Comparison of ENCODE assay signal across 27 cellular contexts in the genomic region with DNA sequence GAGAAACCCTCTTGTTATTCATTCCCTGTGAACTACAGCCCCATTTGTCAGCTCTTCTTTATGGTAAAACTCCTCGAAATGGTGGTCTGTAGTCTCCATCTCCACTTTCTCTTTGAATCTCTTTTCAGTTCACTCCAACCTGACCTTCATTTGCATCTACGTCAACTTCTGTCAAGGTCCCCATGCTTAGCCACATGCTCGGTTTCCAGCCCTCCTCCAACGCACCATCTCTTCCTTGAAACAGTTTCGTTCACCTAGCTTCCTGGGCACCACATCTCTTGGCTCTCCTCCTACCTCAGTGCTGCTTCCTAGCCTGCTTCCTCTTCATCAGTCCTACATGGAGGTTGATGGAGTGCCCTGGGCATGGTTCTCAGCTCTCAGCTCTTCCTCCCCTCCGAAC.
DNase-seq lines count a peak whose midpoint lies in the region; ATAC-seq, FAIRE-seq and TF ChIP-seq lines count a peak whose summit lies in the region.
"Had no signal": no experiment of that assay in that cellular context is flagged by ENCODE, and none has a peak within 500 bp of the region (broad histone marks: within the 10 kb centered on the region; RNA-seq: fewer than 3 reads in every experiment).

No MANE protein-coding gene starts in this region.

- H3K27ac ChIP-seq in Karpas-422 (ENCODE audit: low read length) (no peak overlapping the region), OCI-LY3 (ENCODE audit: low read length) (no peak overlapping the region), RWPE1 (no peak overlapping the region)
- H3K27ac ChIP-seq: BLaER1 had no signal

- H3K27me3 Mint-ChIP-seq in memory B cell, result peaks cover 5% of the 10 kb centered on the region

- no peak overlapping the region for H3K4me3 Mint-ChIP-seq in memory B cell
- H3K4me3 Mint-ChIP-seq: CD4-positive, alpha-beta memory T cell; CD4-positive, CD25-positive, alpha-beta regulatory T cell; CD8-positive, alpha-beta memory T cell had no signal

- intact Hi-C loops in posterior cingulate gyrus (cut with DNase I), result no loop called here

- no peaks in the 10 kb centered on the region for H3K9me3 Mint-ChIP-seq in memory B cell
- H3K9me3 Mint-ChIP-seq: CD4-positive, alpha-beta memory T cell; CD8-positive, alpha-beta memory T cell had no signal

- peaks cover 4% of the 10 kb centered on the region for H3K36me3 Mint-ChIP-seq in memory B cell
- H3K36me3 Mint-ChIP-seq: CD4-positive, alpha-beta memory T cell; CD4-positive, CD25-positive, alpha-beta regulatory T cell had no signal

- H3K9ac ChIP-seq in Karpas-422 (ENCODE audit: low read length) (no peak overlapping the region), OCI-LY3 (ENCODE audit: low read length) (no peak overlapping the region)
- H3K9ac ChIP-seq: BLaER1 had no signal

- H3K4me1 ChIP-seq in Karpas-422 (ENCODE audit: low read length) (peaks cover 26% of the 10 kb centered on the region), OCI-LY3 (ENCODE audit: low read length) (peaks cover 16% of the 10 kb centered on the region)
- H3K4me1 ChIP-seq: Caco-2 had no signal

- TF ChIP-seq CTCF in OCI-LY3 (IDR thresholded peaks at IDR 0.05; ENCODE audit: low read depth, low read length) (no peak), RWPE1 (conservative IDR thresholded peaks at IDR 0.05; ENCODE audit: low read depth) (no peak)

- H3K36me3 ChIP-seq in Karpas-422 (ENCODE audit: insufficient read depth, low read length) (no peaks in the 10 kb centered on the region), OCI-LY3 (replicated peaks; ENCODE audit: low read depth, low read length) (no peaks in the 10 kb centered on the region)
- H3K36me3 ChIP-seq: BE2C, BLaER1 had no signal

- H3K4me3 ChIP-seq in Karpas-422 (ENCODE audit: low read length), result no peak overlapping the region
- peak overlapping the region; percentile 36; the same call in 1 of the 2 replicates for H3K4me3 ChIP-seq in OCI-LY3 (ENCODE audit: low read length)
- H3K4me3 ChIP-seq: BLaER1 had no signal

- no peak overlapping the region for H2AFZ ChIP-seq in Karpas-422 (ENCODE audit: low read length)
- H2AFZ ChIP-seq in OCI-LY3 (ENCODE audit: low read depth, low read length), result peak overlapping the region; percentile 52; the same call in 1 of the 2 replicates

- no peak overlapping the region for H3K27ac Mint-ChIP-seq in memory B cell
- H3K27ac Mint-ChIP-seq: CD14-positive monocyte had no signal

- H3K79me2 ChIP-seq in Karpas-422 (ENCODE audit: low read length) (no peaks in the 10 kb centered on the region), OCI-LY3 (ENCODE audit: low read length) (no peaks in the 10 kb centered on the region)

- H4K20me1 ChIP-seq in Karpas-422 (ENCODE audit: insufficient read depth, low read depth, low read length), result no peaks in the 10 kb centered on the region
- no peaks in the 10 kb centered on the region for H4K20me1 ChIP-seq in OCI-LY3 (ENCODE audit: insufficient read depth, low read length)
- H4K20me1 ChIP-seq: BLaER1 had no signal

- H3K4me1 Mint-ChIP-seq in memory B cell, result peaks cover 11% of the 10 kb centered on the region

- POLR2A ChIA-PET in RWPE1 (lab: Yijun Ruan, JAX; ENCODE audit: low non-redundant PET), result no interaction called here

- CTCF ChIA-PET in RWPE1 (lab: Yijun Ruan, JAX), result no interaction called here

- DNase-seq in Karpas-422 (no peak), memory B cell (ENCODE audit: low spot score in 2 of 2) (no peak), urothelium cell line (ENCODE audit: low spot score) (no peak), GM03348 (ENCODE audit: low spot score) (no peak), posterior cingulate gyrus (no peak), SHP77 (lab: John Stamatoyannopoulos, UW) (no peak), RWPE1 (ENCODE audit: low spot score) (no peak)
- DNase-seq: 8988T; ACHN; BE2C; C1 segment of cervical spinal cord; Caco-2; Calu3; CD4-positive, alpha-beta memory T cell; CD4-positive, CD25-positive, alpha-beta regulatory T cell; CD8-positive, alpha-beta memory T cell; DMS79; DND-41; EL; GDM1 had no signal

- no peaks in the 10 kb centered on the region for H3K9me2 ChIP-seq in Karpas-422 (replicated peaks; ENCODE audit: insufficient read depth, low read length)

- H3K27me3 ChIP-seq in Karpas-422 (ENCODE audit: low read length), result no peaks in the 10 kb centered on the region; the same call in 1 of the 2 replicates
- H3K27me3 ChIP-seq in OCI-LY3 (ENCODE audit: low read depth, low read length), result 0 out of 2 replicates have a peak, but pooled peaks cover 7% of the 10 kb centered on the region
- H3K27me3 ChIP-seq: BE2C, BLaER1 had no signal

- FAIRE-seq in urothelium cell line (lab: Jason Lieb, UNC), result peak; percentile 72
- FAIRE-seq: A204.1, D721Med, GM12891, GM19239 had no signal

- H3K9me3 ChIP-seq in Karpas-422 (ENCODE audit: low read length), result no peaks in the 10 kb centered on the region
- H3K9me3 ChIP-seq in OCI-LY3 (ENCODE audit: insufficient read depth, low read length), result no peaks in the 10 kb centered on the region
- H3K9me3 ChIP-seq: BE2C, Caco-2 had no signal

- peak overlapping the region; percentile 6 for H3K4me2 ChIP-seq in Karpas-422 (ENCODE audit: low read depth, low read length, poor library complexity, severe bottlenecking)
- peak overlapping the region; percentile 57 for H3K4me2 ChIP-seq in OCI-LY3 (ENCODE audit: low read length)
- H3K4me2 ChIP-seq: BLaER1 had no signal

- ATAC-seq in memory B cell (ENCODE audit: low read depth), result peak; percentile 51
